Comparison of ENCODE assay signal across 8 cellular contexts in genomic region chr21:36927718-36928117, GRCh38. TPM values are rescaled to one million over a fixed set of nuclear protein-coding genes. Genes with fewer than 3 reads are reported as not detected.
DNase-seq lines count a peak whose midpoint lies in the region; ATAC-seq and TF ChIP-seq lines count a peak whose summit lies in the region.

No MANE protein-coding gene starts in this region.

- peak; percentile 78 for TF ChIP-seq RAD21 in HCT116 (IDR thresholded peaks at IDR 0.05; ENCODE audit: low read depth)

- H2AFZ ChIP-seq in HCT116 (ENCODE audit: low read depth, low read length, poor library complexity, severe bottlenecking): no peak overlapping the region

- RAD21 ChIA-PET in HCT116 (lab: Charles Lee; ENCODE audit: low non-redundant PET in 1 of 2, low total read pairs in 2 of 2, uncharacterized antibody in 2 of 2, unreplicated experiment in 2 of 2): interaction anchor here (0.7 to 0.9 kb wide), 2 partner anchors 265 to 297 kb away, joined by 3 to 5 read pairs; no protein-coding TSS in a partner anchor

- H3K9ac ChIP-seq in HCT116 (ENCODE audit: low read length): no peak overlapping the region

- H3K9me2 ChIP-seq in HCT116 (ENCODE audit: insufficient read depth): no peaks in the 10 kb centered on the region

- H3K4me2 ChIP-seq in HCT116 (ENCODE audit: low read length): no peak overlapping the region

- H3K27ac ChIP-seq in HCT116 (ENCODE audit: low read depth, low read length) (no peak overlapping the region), lower lobe of right lung (no peak overlapping the region)

- no peaks in the 10 kb centered on the region for H4K20me1 ChIP-seq in HCT116 (ENCODE audit: insufficient read depth)

- H3K4me1 ChIP-seq in BE2C (peaks cover 4% of the 10 kb centered on the region; the same call in 1 of the 2 replicates), HCT116 (ENCODE audit: control insufficient read depth in 1 of 2, insufficient read depth in 2 of 2, low read length in 2 of 2) (peaks cover 0 to 4% of the 10 kb centered on the region in 2 experiments; a peak in 1 of 4 replicates), lower lobe of right lung (peaks cover 6% of the 10 kb centered on the region)

- H3K27me3 ChIP-seq in BE2C (no peaks in the 10 kb centered on the region), HCT116 (ENCODE audit: insufficient read depth, low read length) (no peaks in the 10 kb centered on the region), lower lobe of right lung (ENCODE audit: low read depth) (no peaks in the 10 kb centered on the region)

- ATAC-seq in HCT116 (peak; percentile 98), lower lobe of right lung (peak; percentile 79 to 81), GM21529 (IDR thresholded peaks at IDR 0.05; ENCODE audit: unreplicated experiment) (no peak)

- no TSS peak for BruUV-seq in HCT116 (replicated peaks; lab: Mats Ljungman, UMichigan)

- no peaks in the 10 kb centered on the region for H3K79me2 ChIP-seq in HCT116 (ENCODE audit: insufficient read depth, low read length)

- no peak for TF ChIP-seq POLR2A in HCT116 (IDR thresholded peaks at IDR 0.05; ENCODE audit: borderline replicate concordance, extremely low read depth, insufficient read depth, insufficient read length)

- DNase-seq in BE2C (peak; percentile 87), HCT116 (ENCODE audit: low read depth, low spot score) (peak; percentile 56), NCI-H748 (lab: John Stamatoyannopoulos, UW; ENCODE audit: unreplicated experiment) (peak; percentile 68), dermis blood vessel endothelial cell (peak; percentile 91), lower lobe of right lung (peak; percentile 73)
- DNase-seq in activated CD4-positive, alpha-beta T cell treated with anti-CD3 and anti-CD28 coated beads, Interleukin-2, amount 50 U/mL, for 4 hours: peak; percentile 68 to 75
- DNase-seq in stimulated activated CD8-positive, alpha-beta memory T cell treated with anti-CD3 and anti-CD28 coated beads, Interleukin-12 subunit alpha, Interleukin-12 subunit beta, amount 100 ng/mL, for 1 hour (ENCODE audit: low read depth): peak; percentile 59

- TF ChIP-seq CTCF in BE2C (IDR thresholded peaks at IDR 0.05; ENCODE audit: low read depth, low read length) (peak; percentile 98), HCT116 (IDR thresholded peaks at IDR 0.05 in 2 of 3, conservative IDR thresholded peaks at IDR 0.05 in 1 of 3; ENCODE audit: borderline replicate concordance in 1 of 3, insufficient read depth in 1 of 3, low read depth in 2 of 3, low read length in 2 of 3) (peak; percentile 81 to 96 (median 89)), lower lobe of right lung (IDR thresholded peaks at IDR 0.05) (peak; percentile 91)

- H3K4me3 ChIP-seq in BE2C (ENCODE audit: low read depth, low read length) (no peak overlapping the region), HCT116 (replicated peaks in 1 of 2; ENCODE audit: low read depth in 1 of 2, low read length in 2 of 2) (no peak overlapping the region), lower lobe of right lung (no peak overlapping the region)

- POLR2A ChIA-PET in HCT116 (lab: Charles Lee): no interaction called here

- CTCF ChIA-PET in HCT116 (lab: Charles Lee): interaction anchor here (0.6 to 1.5 kb wide), 7 partner anchors 10 to 425 kb away, joined by 3 to 24 read pairs (median 3); no protein-coding TSS in a partner anchor

- intact Hi-C loops in HCT116 (cut with micrococcal nuclease): loop anchor here (1.0 to 10.0 kb wide), 5 partner anchors 173 to 505 kb away; no protein-coding TSS in a partner anchor
- intact Hi-C loops in lower lobe of right lung (cut with DNase I): loop anchor here (10.0 kb wide), 1 partner anchor 423 kb away; no protein-coding TSS in a partner anchor

- H3K9me3 ChIP-seq in BE2C (no peaks in the 10 kb centered on the region), HCT116 (ENCODE audit: control insufficient read depth in 1 of 2, insufficient read depth in 1 of 2, low read depth in 1 of 2, low read length in 2 of 2) (no peaks in the 10 kb centered on the region), lower lobe of right lung (no peaks in the 10 kb centered on the region)

- no peaks in the 10 kb centered on the region for H3K36me3 ChIP-seq in BE2C
- H3K36me3 ChIP-seq in HCT116 (ENCODE audit: control insufficient read depth in 1 of 2, insufficient read depth in 2 of 2, low read length in 2 of 2): no peaks in the 10 kb centered on the region
- H3K36me3 ChIP-seq in lower lobe of right lung: peaks cover 7% of the 10 kb centered on the region

TF ChIP-seq in HCT116, 20 proteins besides CTCF, POLR2A, EP300 and RAD21:
- TF ChIP-seq ELF1 (IDR thresholded peaks at IDR 0.05; ENCODE audit: borderline replicate concordance, low read depth) (no peak), YY1 (IDR thresholded peaks at IDR 0.05; ENCODE audit: extremely low read depth, insufficient replicate concordance, low read depth, low read length) (peak; percentile 24)

RNA-seq across cellular contexts. Expression of gene HLCS, which starts 38.8 kb away (rescaled TPM):
- 8.8 TPM for polyA plus RNA-seq in BE2C (2012; ENCODE audit: insufficient read depth, insufficient read length, low read depth)
- 18.5 TPM for total RNA-seq in HCT116 (2021; ENCODE audit: unreplicated experiment)
- 14.5 and 16.5 TPM in 2 replicates for polyA plus RNA-seq in HCT116 (2012)
- 14.3 and 19.5 TPM in 2 replicates for total RNA-seq in dermis blood vessel endothelial cell
- total RNA-seq in lower lobe of right lung: 17.1 TPM
